In the genomic region with DNA sequence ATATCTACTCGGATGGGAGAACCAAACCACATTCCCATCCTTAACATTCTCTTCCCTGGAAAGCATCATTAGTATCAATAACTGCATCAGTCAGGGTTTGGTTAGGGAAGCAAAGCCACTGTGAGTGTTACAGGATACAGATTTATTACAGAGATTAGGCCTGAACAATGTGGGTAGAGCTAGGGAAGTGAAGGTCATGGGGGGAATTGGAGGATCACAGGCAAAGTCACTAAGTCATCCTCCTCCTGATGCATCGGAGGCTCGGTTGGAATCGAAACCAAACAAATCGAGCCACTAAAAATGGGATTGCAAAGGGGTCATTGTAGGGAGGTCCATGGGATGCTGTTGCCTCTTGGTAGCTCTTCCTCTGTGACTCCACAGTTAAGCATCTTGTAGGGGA, we compare ENCODE assay signal across 27 cellular contexts.
"Had no signal": no experiment of that assay in that cellular context is flagged by ENCODE, and none has a peak within 500 bp of the region (broad histone marks: within the 10 kb centered on the region; RNA-seq: fewer than 3 reads in every experiment).

No MANE protein-coding gene starts in this region.

- H3K4me3 Mint-ChIP-seq: effector memory CD8-positive, alpha-beta T cell; mesothelial cell of epicardium; naive B cell; natural killer cell treated with Interleukin-12 subunit alpha and Interleukin-12 subunit beta and Interleukin-15 and Interleukin-18, amount 100 ng/mL, for 72 hours; neural crest cell had no signal

- H3K4me1 ChIP-seq: gastrocnemius medialis, heart left ventricle, left lung, pancreas, right lobe of liver, stomach, thyroid gland had no signal

- FAIRE-seq: endometrium, islet of Langerhans, pancreas, small intestine had no signal

- DNase-seq: effector memory CD8-positive, alpha-beta T cell; foreskin fibroblast; gastrocnemius medialis; heart left ventricle; hippocampal formation; left cardiac atrium; left lung; mesenchymal stem cell; mucosa of descending colon; naive B cell; pancreas; small intestine; stimulated activated CD4-positive, alpha-beta T cell treated with anti-CD3 and anti-CD28 coated beads, Interleukin-15, amount 100 ng/mL, for 24 hours; stimulated activated CD4-positive, alpha-beta T cell treated with anti-CD3 and anti-CD28 coated beads, Interleukin-2, amount 100 ng/mL, for 48 hours; stimulated activated naive CD4-positive, alpha-beta T cell treated with Interleukin-2 at 50 U/mL for 16 hours; stomach; thyroid gland; trophoblast cell had no signal

- ATAC-seq: effector memory CD8-positive, alpha-beta T cell; gastrocnemius medialis; heart left ventricle; left cardiac atrium; left lung; mucosa of descending colon; natural killer cell treated with Interleukin-12 subunit alpha and Interleukin-12 subunit beta and Interleukin-15 and Interleukin-18, amount 100 ng/mL, for 72 hours; pancreas; right lobe of liver had no signal

- H3K27ac ChIP-seq: coronary artery, gastrocnemius medialis, heart left ventricle, left lung, neutrophil, pancreas, right lobe of liver, stomach, thyroid gland had no signal

- H3K27ac Mint-ChIP-seq: effector memory CD8-positive, alpha-beta T cell; mesothelial cell of epicardium; naive B cell; natural killer cell treated with Interleukin-12 subunit alpha and Interleukin-12 subunit beta and Interleukin-15 and Interleukin-18, amount 100 ng/mL, for 72 hours; progenitor cell of endocrine pancreas had no signal

- H3K9me3 ChIP-seq: gastrocnemius medialis, heart left ventricle, left lung, mucosa of descending colon, neutrophil, pancreas, right lobe of liver, thyroid gland had no signal

- H3K4me1 Mint-ChIP-seq: neural crest cell had no signal

- H3K4me3 ChIP-seq: coronary artery, gastrocnemius medialis, heart left ventricle, left lung, mucosa of descending colon, pancreas, right lobe of liver, stomach, thyroid gland had no signal

- H3K27me3 ChIP-seq: pancreas, right lobe of liver, thyroid gland had no signal

- H3K36me3 Mint-ChIP-seq: mesothelial cell of epicardium; naive B cell; natural killer cell treated with Interleukin-12 subunit alpha and Interleukin-12 subunit beta and Interleukin-15 and Interleukin-18, amount 100 ng/mL, for 72 hours had no signal

- H3K9me3 Mint-ChIP-seq: effector memory CD8-positive, alpha-beta T cell; mesothelial cell of epicardium; natural killer cell treated with Interleukin-12 subunit alpha and Interleukin-12 subunit beta and Interleukin-15 and Interleukin-18, amount 100 ng/mL, for 72 hours; neural crest cell had no signal

- H3K36me3 ChIP-seq: gastrocnemius medialis, heart left ventricle, left lung, neutrophil, pancreas, right lobe of liver, stomach, thyroid gland had no signal
